In the genomic region with DNA sequence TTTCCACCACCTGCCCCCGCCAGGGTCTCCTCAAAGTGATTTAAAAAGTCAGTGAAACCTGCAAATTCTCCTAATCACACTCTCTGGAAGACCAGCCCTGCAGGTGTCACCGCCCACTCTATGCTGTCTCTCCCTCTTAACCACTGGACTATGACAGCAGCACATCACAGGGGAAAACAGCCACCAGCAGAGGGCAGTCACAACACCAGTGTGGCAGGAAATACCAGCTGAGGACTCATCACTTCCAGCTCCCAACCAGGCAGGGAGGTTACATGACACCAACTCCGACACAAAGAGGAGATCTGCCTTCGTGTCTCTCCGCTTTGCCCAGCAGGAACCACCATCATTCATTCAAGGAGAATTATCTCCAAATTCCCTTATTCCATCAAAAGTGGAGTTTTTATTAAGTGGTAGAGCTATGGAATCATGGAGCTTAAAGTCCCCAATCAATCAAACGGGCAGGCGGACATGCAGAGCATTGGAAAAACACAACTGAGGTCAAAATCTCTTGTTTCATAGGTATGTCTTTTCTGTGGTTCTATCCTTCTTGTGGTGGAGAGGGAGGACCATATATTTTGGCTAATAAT, we compare ENCODE assay signal across 9 cellular contexts.
DNase-seq lines count a peak whose midpoint lies in the region; ATAC-seq, FAIRE-seq and TF ChIP-seq lines count a peak whose summit lies in the region.
"Had no signal": no experiment of that assay in that cellular context is flagged by ENCODE, and none has a peak within 500 bp of the region (broad histone marks: within the 10 kb centered on the region; RNA-seq: fewer than 3 reads in every experiment).

No MANE protein-coding gene starts in this region.

- no peak overlapping the region for H3K4me3 Mint-ChIP-seq in CD8-positive, alpha-beta memory T cell
- H3K4me3 Mint-ChIP-seq: activated naive CD4-positive, alpha-beta T cell treated with anti-CD3 and anti-CD28 coated beads, Interleukin-2, amount 50 U/mL, for 24 hours had no signal

- H3K27ac ChIP-seq in CD8-positive, alpha-beta memory T cell (ENCODE audit: low read depth, low read length) = no peak overlapping the region
- H3K27ac ChIP-seq in pancreas (no peak overlapping the region), tibial nerve (no peak overlapping the region)

- no peaks in the 10 kb centered on the region for H3K9me3 ChIP-seq in CD8-positive, alpha-beta memory T cell (ENCODE audit: low read length)
- H3K9me3 ChIP-seq in pancreas (no peaks in the 10 kb centered on the region), tibial nerve (no peaks in the 10 kb centered on the region)

- no peaks in the 10 kb centered on the region for H3K27me3 ChIP-seq in CD8-positive, alpha-beta memory T cell (ENCODE audit: insufficient read depth, low read length, poor library complexity, severe bottlenecking)
- no peaks in the 10 kb centered on the region for H3K27me3 ChIP-seq in pancreas
- no peaks in the 10 kb centered on the region for H3K27me3 ChIP-seq in tibial nerve

- peak in 4 of 5 donors; percentile 5 to 59 (median 22) for DNase-seq in CD8-positive, alpha-beta memory T cell
- DNase-seq in KBM-7 (peak; percentile 87), RPMI7951 (ENCODE audit: low read depth) (peak; percentile 83), globus pallidus (ENCODE audit: low spot score) (peak; percentile 85), pancreas (peak in 5 of 6 donors; percentile 29 to 78 (median 59)), tibial nerve (ENCODE audit: low spot score in 2 of 2) (peak; percentile 47 to 76)
- DNase-seq in activated T-helper 9 cell treated with anti-CD3 and anti-CD28 coated beads, Interleukin-2, amount 50 U/mL, for 16 hours (ENCODE audit: low read depth) = peak; percentile 54

- intact Hi-C loops in pancreas (cut with DNase I) = loop anchor here in 1 of 3 donors (5.0 kb wide), 1 partner anchor 99 kb away; no protein-coding TSS in a partner anchor

- CTCF ChIA-PET in CD8-positive, alpha-beta memory T cell (lab: Charles Lee) = interaction anchor here (0.6 to 2.0 kb wide), 8 partner anchors 9 to 65 kb away, joined by 3 to 11 read pairs (median 4); no protein-coding TSS in a partner anchor

- peak; percentile 10 to 50 (median 40) for TF ChIP-seq CTCF in pancreas (IDR thresholded peaks at IDR 0.05)
- peak; percentile 36 to 55 (median 43) for TF ChIP-seq CTCF in tibial nerve (IDR thresholded peaks at IDR 0.05)

- no peak for TF ChIP-seq POLR2A in tibial nerve (IDR thresholded peaks at IDR 0.05)

- POLR2A ChIA-PET in CD8-positive, alpha-beta memory T cell (lab: Charles Lee) = no interaction called here

- TF ChIP-seq EP300 in tibial nerve (IDR thresholded peaks at IDR 0.05) = no peak

- in situ Hi-C loops in KBM-7 (cut with MboI; ENCODE audit: low pct_unique_long_range_greater_than_20kb, low sequenced_read_pairs) = no loop called here

- H3K4me1 ChIP-seq in CD8-positive, alpha-beta memory T cell (ENCODE audit: insufficient read depth, low read length) = no peaks in the 10 kb centered on the region
- no peaks in the 10 kb centered on the region for H3K4me1 ChIP-seq in pancreas
- H3K4me1 ChIP-seq in tibial nerve = no peaks in the 10 kb centered on the region

- WGBS in pancreas, 2 donors = 89 to 92% methylated on average over 7 of the region's 7 CpGs
- 75 to 77% methylated on average over 7 of the region's 7 CpGs for WGBS in tibial nerve, 2 donors

- peaks cover 4 to 19% of the 10 kb centered on the region in 2 donors for H3K27me3 Mint-ChIP-seq in CD8-positive, alpha-beta memory T cell
- H3K27me3 Mint-ChIP-seq: activated naive CD4-positive, alpha-beta T cell treated with anti-CD3 and anti-CD28 coated beads, Interleukin-2, amount 50 U/mL, for 24 hours had no signal

- no peak overlapping the region for H3K27ac Mint-ChIP-seq in CD8-positive, alpha-beta memory T cell
- H3K27ac Mint-ChIP-seq: activated naive CD4-positive, alpha-beta T cell treated with anti-CD3 and anti-CD28 coated beads, Interleukin-2, amount 50 U/mL, for 24 hours had no signal

- no peaks in the 10 kb centered on the region for H3K9me3 Mint-ChIP-seq in CD8-positive, alpha-beta memory T cell
- H3K9me3 Mint-ChIP-seq: activated naive CD4-positive, alpha-beta T cell treated with anti-CD3 and anti-CD28 coated beads, Interleukin-2, amount 50 U/mL, for 24 hours had no signal

- no peak for FAIRE-seq in pancreas (lab: Jason Lieb, UNC)

- H3K36me3 Mint-ChIP-seq in CD8-positive, alpha-beta memory T cell = no peaks in the 10 kb centered on the region
- H3K36me3 Mint-ChIP-seq: activated naive CD4-positive, alpha-beta T cell treated with anti-CD3 and anti-CD28 coated beads, Interleukin-2, amount 50 U/mL, for 24 hours had no signal

- no peaks in the 10 kb centered on the region for H3K36me3 ChIP-seq in CD8-positive, alpha-beta memory T cell (ENCODE audit: insufficient read depth, low read length)
- H3K36me3 ChIP-seq in pancreas = no peaks in the 10 kb centered on the region
- peaks cover 0 to 26% (median 0%) of the 10 kb centered on the region in 3 donors for H3K36me3 ChIP-seq in tibial nerve

- no peak overlapping the region for H3K4me3 ChIP-seq in CD8-positive, alpha-beta memory T cell (ENCODE audit: low read length)
- no peak overlapping the region for H3K4me3 ChIP-seq in pancreas
- H3K4me3 ChIP-seq in tibial nerve = no peak overlapping the region

- ATAC-seq in GM21528 (IDR thresholded peaks at IDR 0.05; ENCODE audit: low FRiP score, unreplicated experiment) (peak; percentile 71), pancreas (peak; percentile 48 to 87 (median 83))

- no peaks in the 10 kb centered on the region for H3K4me1 Mint-ChIP-seq in CD8-positive, alpha-beta memory T cell

Comparison
In these comparisons a context has a peak if more than half of its experiments do, and no peak if none do; other contexts are left out.
1. DNase-seq: peak in every context shown above with its lines; median percentile 87 in KBM-7; 85 in globus pallidus; 83 in RPMI7951; 62 in tibial nerve; 59 in pancreas; 54 in activated T-helper 9 cell treated with anti-CD3 and anti-CD28 coated beads, Interleukin-2, amount 50 U/mL, for 16 hours; 22 in CD8-positive, alpha-beta memory T cell.